In the genomic region with DNA sequence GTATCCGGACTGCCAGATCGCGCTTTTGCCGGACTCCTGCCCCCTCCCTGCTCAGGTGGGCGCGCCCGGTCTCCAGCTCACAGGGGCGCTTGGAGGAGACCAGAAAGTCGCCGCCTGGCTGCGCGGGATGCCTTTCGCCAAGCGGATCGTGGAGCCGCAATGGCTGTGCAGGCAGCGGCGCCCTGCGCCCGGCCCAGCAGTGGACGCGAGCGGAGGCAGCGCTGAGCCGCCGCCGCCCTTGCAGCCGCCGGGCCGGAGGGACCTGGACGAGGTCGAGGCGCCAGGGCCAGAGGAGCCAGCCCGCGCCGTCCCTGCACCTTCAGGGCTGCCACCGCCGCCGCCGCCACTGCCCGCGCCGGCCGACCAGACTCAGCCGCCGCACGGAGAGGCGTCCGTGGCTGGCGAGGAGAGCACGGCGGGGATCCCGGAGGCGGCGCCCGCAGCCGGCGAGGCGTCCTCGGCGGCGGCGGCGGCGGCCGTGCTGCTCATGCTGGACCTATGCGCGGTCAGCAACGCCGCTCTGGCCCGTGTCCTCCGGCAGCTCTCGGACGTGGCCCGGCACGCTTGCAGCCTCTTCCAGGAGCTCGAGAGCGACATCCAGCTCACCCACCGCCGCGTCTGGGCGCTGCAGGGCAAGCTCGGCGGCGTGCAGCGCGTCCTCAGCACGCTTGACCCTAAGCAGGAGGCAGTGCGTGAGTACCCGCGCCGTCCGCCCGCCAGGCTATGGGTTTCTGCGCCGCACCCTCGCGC, we compare ENCODE assay signal across 8 cellular contexts. TPM values are rescaled to one million over a fixed set of nuclear protein-coding genes. Genes with fewer than 3 reads are reported as not detected.
DNase-seq lines count a peak whose midpoint lies in the region; ATAC-seq and TF ChIP-seq lines count a peak whose summit lies in the region.

No MANE protein-coding gene starts in this region.

- CTCF ChIA-PET in activated CD4-positive, alpha-beta T cell treated with anti-CD3 and anti-CD28 coated beads, Interleukin-2, amount 10 ng/mL, durations not matched to agents 7 days and 5 days (lab: Charles Lee): no interaction called here

- TF ChIP-seq POLR2A in thyroid gland (IDR thresholded peaks at IDR 0.05): no peak

- no peak overlapping the region for H3K27ac Mint-ChIP-seq in activated CD4-positive, alpha-beta T cell treated with anti-CD3 and anti-CD28 coated beads, Interleukin-2, amount 10 ng/mL, durations not matched to agents 7 days and 5 days

- peak; percentile 2 for DNase-seq in activated CD4-positive, alpha-beta T cell treated with anti-CD3 and anti-CD28 coated beads for 48 hours
- no peak for DNase-seq in activated CD4-positive, alpha-beta T cell treated with anti-CD3 and anti-CD28 coated beads, Interleukin-2, amount 10 ng/mL, durations not matched to agents 7 days and 5 days
- DNase-seq in brain microvascular endothelial cell: no peak
- DNase-seq in kidney tubule cell (ENCODE audit: low spot score): peak; percentile 31
- peak; percentile 19 to 29 for DNase-seq in thyroid gland
- DNase-seq in DMS79 treated with DMSO at 0.1 percent for 48 hours (lab: John Stamatoyannopoulos, UW): no peak

- H3K9me3 ChIP-seq in thyroid gland: no peaks in the 10 kb centered on the region

- no peaks in the 10 kb centered on the region for H3K36me3 ChIP-seq in brain microvascular endothelial cell (replicated peaks)
- no peaks in the 10 kb centered on the region for H3K36me3 ChIP-seq in thyroid gland

- no peaks in the 10 kb centered on the region for H3K36me3 Mint-ChIP-seq in activated CD4-positive, alpha-beta T cell treated with anti-CD3 and anti-CD28 coated beads, Interleukin-2, amount 10 ng/mL, durations not matched to agents 7 days and 5 days (ENCODE audit: low read depth)

- H3K27me3 Mint-ChIP-seq in activated CD4-positive, alpha-beta T cell treated with anti-CD3 and anti-CD28 coated beads, Interleukin-2, amount 10 ng/mL, durations not matched to agents 7 days and 5 days: peaks cover 33% of the 10 kb centered on the region

- ATAC-seq in HG03095 (IDR thresholded peaks at IDR 0.05; ENCODE audit: unreplicated experiment) (no peak), GM21381 (IDR thresholded peaks at IDR 0.05; ENCODE audit: unreplicated experiment) (no peak)

- in situ Hi-C loops in brain microvascular endothelial cell (cut with HindIII; ENCODE audit: low pct_ligation_motif_present, low sequenced_read_pairs): no loop called here

- no peaks in the 10 kb centered on the region for H3K9me3 Mint-ChIP-seq in activated CD4-positive, alpha-beta T cell treated with anti-CD3 and anti-CD28 coated beads, Interleukin-2, amount 10 ng/mL, durations not matched to agents 7 days and 5 days

- peaks cover 0 to 3% of the 10 kb centered on the region in 2 donors for H3K4me1 ChIP-seq in thyroid gland

- no peaks in the 10 kb centered on the region for H3K27me3 ChIP-seq in brain microvascular endothelial cell (replicated peaks)
- no peaks in the 10 kb centered on the region for H3K27me3 ChIP-seq in thyroid gland

- TF ChIP-seq CTCF in brain microvascular endothelial cell (IDR thresholded peaks at IDR 0.05; ENCODE audit: low read depth, low read length, missing control alignments) (no peak), thyroid gland (IDR thresholded peaks at IDR 0.05) (no peak)

- POLR2A ChIA-PET in activated CD4-positive, alpha-beta T cell treated with anti-CD3 and anti-CD28 coated beads, Interleukin-2, amount 10 ng/mL, durations not matched to agents 7 days and 5 days (lab: Charles Lee): interaction anchor here (0.6 kb wide), 1 partner anchor 255 kb away, joined by 5 read pairs; no protein-coding TSS in a partner anchor

- intact Hi-C loops in thyroid gland (cut with DNase I): loop anchor here (5.0 kb wide), 1 partner anchor 146 kb away; no protein-coding TSS in a partner anchor

- WGBS in thyroid gland, 2 donors: no CpG with 5 or more reads among the region's 98 CpGs

- peaks cover 4% of the 10 kb centered on the region for H3K4me1 Mint-ChIP-seq in activated CD4-positive, alpha-beta T cell treated with anti-CD3 and anti-CD28 coated beads, Interleukin-2, amount 10 ng/mL, durations not matched to agents 7 days and 5 days

- no peak overlapping the region for H3K4me3 Mint-ChIP-seq in activated CD4-positive, alpha-beta T cell treated with anti-CD3 and anti-CD28 coated beads, Interleukin-2, amount 10 ng/mL, durations not matched to agents 7 days and 5 days

- H3K4me3 ChIP-seq in brain microvascular endothelial cell (ENCODE audit: low read depth, low read length): peak overlapping the region; percentile 66
- H3K4me3 ChIP-seq in thyroid gland (replicated peaks in 1 of 3): peak overlapping the region; percentile 39 to 44 (median 39)

- H3K27ac ChIP-seq in brain microvascular endothelial cell: peak overlapping the region; percentile 46
- peak overlapping the region in 2 of 3 donors; percentile 17 to 36 for H3K27ac ChIP-seq in thyroid gland

RNA-seq across cellular contexts. Expression of a gene that starts 0.8 kb away (rescaled TPM):
- 1 to 10 TPM in 1 of 2 experiments, under 1 TPM in 1; 0.54 to 1.2 TPM for total RNA-seq in activated CD4-positive, alpha-beta T cell treated with anti-CD3 and anti-CD28 coated beads, Interleukin-2, amount 10 ng/mL, durations not matched to agents 7 days and 5 days
- total RNA-seq in thyroid gland: 10 to 100 TPM in 2 of 4 donors, 1 to 10 TPM in 2; 6.9 to 16.9 (median 9.9) TPM

Comparison
In these comparisons a context has a peak if more than half of its experiments do, and no peak if none do; other contexts are left out.
1. DNase-seq: peak in activated CD4-positive, alpha-beta T cell treated with anti-CD3 and anti-CD28 coated beads for 48 hours (single experiment), kidney tubule cell (single experiment) and thyroid gland (2 of 2); none in activated CD4-positive, alpha-beta T cell treated with anti-CD3 and anti-CD28 coated beads, Interleukin-2, amount 10 ng/mL, durations not matched to agents 7 days and 5 days (single experiment), brain microvascular endothelial cell (single experiment) and DMS79 treated with DMSO at 0.1 percent for 48 hours (single experiment).